Comparison of ENCODE assay signal across 10 cellular contexts in the genomic region with DNA sequence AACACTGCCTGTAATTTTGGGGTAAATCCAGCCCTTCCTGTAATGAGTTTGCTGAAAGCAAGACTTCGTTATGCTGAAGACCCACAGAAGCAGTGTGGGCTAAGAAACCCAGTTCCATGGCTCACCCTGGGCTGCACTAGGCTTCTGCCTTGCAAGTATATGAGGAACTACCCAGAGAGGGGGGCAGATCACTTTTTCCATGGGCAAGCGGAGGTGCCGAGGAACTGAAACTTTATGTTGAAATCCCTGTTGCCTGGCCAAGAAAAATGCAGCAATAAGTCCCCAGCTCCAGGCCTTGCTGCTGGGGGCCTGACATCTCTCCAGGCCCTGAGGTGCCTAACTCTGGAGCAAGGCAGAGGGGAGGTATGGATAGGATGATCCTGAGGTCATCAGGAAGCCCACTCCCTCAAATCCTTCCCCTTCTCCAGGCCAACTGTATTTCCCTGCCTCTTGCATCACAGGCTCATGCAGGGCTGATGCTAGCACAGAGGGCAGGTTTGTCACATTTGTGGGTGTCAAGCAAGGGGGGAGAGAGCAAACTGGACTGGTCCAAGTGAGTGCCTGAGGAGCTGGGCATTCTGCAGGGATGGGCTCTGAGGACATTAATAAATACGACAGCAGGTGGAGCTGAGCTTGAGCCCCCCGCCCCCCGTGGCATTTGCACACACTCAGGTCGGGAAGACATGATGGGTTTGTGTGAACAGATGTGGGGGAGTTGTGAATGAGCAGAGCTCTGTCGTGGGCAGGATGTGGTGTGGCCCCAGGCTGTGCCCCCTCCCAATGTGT.
DNase-seq lines count a peak whose midpoint lies in the region; ATAC-seq and TF ChIP-seq lines count a peak whose summit lies in the region.
"Had no signal": no experiment of that assay in that cellular context is flagged by ENCODE, and none has a peak within 500 bp of the region (broad histone marks: within the 10 kb centered on the region; RNA-seq: fewer than 3 reads in every experiment).

No MANE protein-coding gene starts in this region.

- no peak overlapping the region for H3K9ac ChIP-seq in mucosa of rectum (ENCODE audit: low read depth in 1 of 2, low read length in 2 of 2)

- H3K9me3 ChIP-seq in mucosa of rectum (ENCODE audit: control insufficient read depth in 2 of 2, low read length in 2 of 2): no peaks in the 10 kb centered on the region

- H2AFZ ChIP-seq in ACC112 (ENCODE audit: low read length, unreplicated experiment): no peak overlapping the region

- H3K36me3 ChIP-seq in ACC112 (ENCODE audit: insufficient read depth, low read length): no peaks in the 10 kb centered on the region
- peaks cover 5 to 11% of the 10 kb centered on the region in 2 donors for H3K36me3 ChIP-seq in mucosa of rectum (ENCODE audit: control insufficient read depth in 2 of 2, insufficient read depth in 2 of 2, low read length in 2 of 2)

- H3K4me1 ChIP-seq in ACC112 (ENCODE audit: control insufficient read depth, insufficient read depth, low read length, unreplicated experiment) (peaks cover 35% of the 10 kb centered on the region), mucosa of rectum (ENCODE audit: control insufficient read depth in 2 of 2, insufficient read depth in 2 of 2, low read length in 2 of 2) (peaks cover 23 to 40% of the 10 kb centered on the region in 2 donors)

- no peak for TF ChIP-seq CTCF in cardiac fibroblast (IDR thresholded peaks at IDR 0.05; ENCODE audit: low read depth, low read length)

- ATAC-seq in GM18870 (IDR thresholded peaks at IDR 0.05; ENCODE audit: unreplicated experiment) (no peak), GM19463 (IDR thresholded peaks at IDR 0.05; ENCODE audit: unreplicated experiment) (no peak)

- no peak overlapping the region for H3K27ac ChIP-seq in ACC112 (ENCODE audit: low read depth, low read length)
- peak overlapping the region; percentile 39 to 61 for H3K27ac ChIP-seq in mucosa of rectum (ENCODE audit: low read depth in 2 of 2, low read length in 2 of 2)

- H3K27me3 ChIP-seq in ACC112 (ENCODE audit: insufficient read depth, low read length) (no peaks in the 10 kb centered on the region), mucosa of rectum (ENCODE audit: control insufficient read depth in 2 of 2, insufficient read depth in 2 of 2, low read length in 2 of 2) (no peaks in the 10 kb centered on the region)

- DNase-seq in NAMALWA (ENCODE audit: low spot score): peak; percentile 46
- peak; percentile 66 to 78 for DNase-seq in cardiac fibroblast (ENCODE audit: low read depth in 2 of 2)
- DNase-seq in NCI-H146 (lab: John Stamatoyannopoulos, UW): no peak
- no peak for DNase-seq in effector CD8-positive, alpha-beta T cell (lab: John Stamatoyannopoulos, UW)
- DNase-seq: COR-L47, SW 1271 had no signal

- H3K79me2 ChIP-seq in ACC112 (ENCODE audit: control insufficient read depth, insufficient read depth, low read length, unreplicated experiment): no peaks in the 10 kb centered on the region

- H3K4me3 ChIP-seq in ACC112 (ENCODE audit: low read depth, low read length) (peak overlapping the region; percentile 21; the same call in 1 of the 2 replicates), cardiac fibroblast (replicated peaks in 1 of 2; ENCODE audit: low read depth in 2 of 2, low read length in 2 of 2) (no peak overlapping the region), mucosa of rectum (ENCODE audit: low read length in 2 of 2) (no peak overlapping the region)

Comparison
In these comparisons a context has a peak if more than half of its experiments do, and no peak if none do; other contexts are left out.
1. DNase-seq: peak in NAMALWA (single experiment) and cardiac fibroblast (2 of 2); none in NCI-H146 (single experiment) and effector CD8-positive, alpha-beta T cell (single experiment).